6 cellular contexts compared by ENCODE assay signal in genomic region chr19:1019980-1020867, GRCh38. TPM values are rescaled to one million over a fixed set of nuclear protein-coding genes. Genes with fewer than 3 reads are reported as not detected.
DNase-seq lines count a peak whose midpoint lies in the region; ATAC-seq and TF ChIP-seq lines count a peak whose summit lies in the region.

No MANE protein-coding gene starts in this region.

- TF ChIP-seq CTCF in RWPE2 (IDR thresholded peaks at IDR 0.05; ENCODE audit: poor library complexity, severe bottlenecking) (no peak), heart right ventricle (IDR thresholded peaks at IDR 0.05) (no peak), tibial nerve (IDR thresholded peaks at IDR 0.05) (no peak)

- peaks cover 52 to 56% (median 53%) of the 10 kb centered on the region in 11 experiments for H4K20me1 ChIP-seq in BLaER1 treated with 17β-estradiol and CSF1 and Interleukin-3, amounts not matched to agents 10 nM and 100 nM

- intact Hi-C loops in heart right ventricle (cut with DNase I): loop anchor here in 5 of 10 donors (2.0 to 5.0 kb wide), 3 partner anchors 77 to 83 kb away; partner anchors contain the start of genes GPX4 (in 4 of the 5) and POLR2E (in 1 of the 5)

- peak overlapping the region; percentile 86 to 100 (median 97) for H3K4me3 ChIP-seq in BLaER1 treated with 17β-estradiol and CSF1 and Interleukin-3, amounts not matched to agents 10 nM and 100 nM
- H3K4me3 ChIP-seq in RWPE2 (ENCODE audit: severe bottlenecking): peak overlapping the region; percentile 62
- H3K4me3 ChIP-seq in heart right ventricle: peak overlapping the region; percentile 54 to 91 (median 78)
- H3K4me3 ChIP-seq in tibial nerve: peak overlapping the region; percentile 69 to 98 (median 90)

- no peaks in the 10 kb centered on the region for H3K27me3 ChIP-seq in BLaER1 treated with 17β-estradiol and CSF1 and Interleukin-3, amounts not matched to agents 10 nM and 100 nM
- H3K27me3 ChIP-seq in RWPE2 (ENCODE audit: insufficient read depth, poor library complexity, severe bottlenecking) (no peaks in the 10 kb centered on the region), heart right ventricle (no peaks in the 10 kb centered on the region), tibial nerve (no peaks in the 10 kb centered on the region)

- peak overlapping the region; percentile 90 to 100 (median 99) for H3K4me2 ChIP-seq in BLaER1 treated with 17β-estradiol and CSF1 and Interleukin-3, amounts not matched to agents 10 nM and 100 nM

- peak overlapping the region; percentile 95 to 100 (median 98) for H3K9ac ChIP-seq in BLaER1 treated with 17β-estradiol and CSF1 and Interleukin-3, amounts not matched to agents 10 nM and 100 nM

- TF ChIP-seq EP300 in tibial nerve (IDR thresholded peaks at IDR 0.05): no peak

- H3K36me3 ChIP-seq in BLaER1 treated with 17β-estradiol and CSF1 and Interleukin-3, amounts not matched to agents 10 nM and 100 nM: peaks cover 12 to 46% (median 32%) of the 10 kb centered on the region in 11 experiments; a peak in 21 of 22 replicates
- no peaks in the 10 kb centered on the region; the same call in 1 of the 2 replicates for H3K36me3 ChIP-seq in RWPE2 (ENCODE audit: low read depth)
- H3K36me3 ChIP-seq in heart right ventricle: peaks cover 0 to 11% (median 0%) of the 10 kb centered on the region in 9 donors
- no peaks in the 10 kb centered on the region for H3K36me3 ChIP-seq in tibial nerve

- DNase-seq in RWPE2 (ENCODE audit: low spot score) (no peak), heart right ventricle (peak in 1 of 2 donors; percentile 54), tibial nerve (ENCODE audit: low spot score in 2 of 2) (no peak), NCI-H128 (lab: John Stamatoyannopoulos, UW; ENCODE audit: unreplicated experiment) (no peak), mucosa of gallbladder (ENCODE audit: low spot score) (no peak)

- H3K27ac ChIP-seq in BLaER1 treated with 17β-estradiol and CSF1 and Interleukin-3, amounts not matched to agents 10 nM and 100 nM: peak overlapping the region; percentile 94 to 99 (median 97)
- H3K27ac ChIP-seq in RWPE2 (ENCODE audit: poor library complexity, severe bottlenecking) (peak overlapping the region; percentile 84), heart right ventricle (peak overlapping the region; percentile 86 to 97 (median 92)), tibial nerve (peak overlapping the region; percentile 90 to 96 (median 94))

- no peaks in the 10 kb centered on the region for H3K9me3 ChIP-seq in BLaER1 treated with 17β-estradiol and CSF1 and Interleukin-3, amounts not matched to agents 10 nM and 100 nM (replicated peaks in 1 of 11)
- no peaks in the 10 kb centered on the region for H3K9me3 ChIP-seq in RWPE2 (ENCODE audit: severe bottlenecking)
- H3K9me3 ChIP-seq in heart right ventricle: no peaks in the 10 kb centered on the region
- H3K9me3 ChIP-seq in tibial nerve: no peaks in the 10 kb centered on the region

- H3K4me1 ChIP-seq in BLaER1 treated with 17β-estradiol and CSF1 and Interleukin-3, amounts not matched to agents 10 nM and 100 nM: peaks cover 37 to 49% (median 46%) of the 10 kb centered on the region in 10 experiments
- H3K4me1 ChIP-seq in RWPE2 (ENCODE audit: insufficient read depth, poor library complexity, severe bottlenecking) (peaks cover 23% of the 10 kb centered on the region), heart right ventricle (peaks cover 48 to 73% (median 64%) of the 10 kb centered on the region in 9 donors), tibial nerve (peaks cover 0 to 73% (median 56%) of the 10 kb centered on the region in 4 donors)

- TF ChIP-seq POLR2A in tibial nerve (IDR thresholded peaks at IDR 0.05): no peak

- ATAC-seq in RWPE2 (ENCODE audit: low read depth) (no peak), heart right ventricle (peak in 1 of 8 donors; percentile 5)

- WGBS in heart right ventricle, 2 donors: 1 to 2% methylated on average over 53 to 60 of the region's 60 CpGs
- 2% methylated on average over 31 to 60 of the region's 60 CpGs for WGBS in tibial nerve, 2 donors

RNA-seq across cellular contexts. Expression of gene TMEM259, which starts 0.7 kb away (rescaled TPM):
- total RNA-seq in heart right ventricle (100 to 1,000 TPM in 8 of 10 donors, 10 to 100 TPM in 2; 94.3 to 141 (median 111) TPM), tibial nerve (100 to 1,000 TPM; 229 to 459 (median 325) TPM), mucosa of gallbladder (182 TPM)
- polyA plus RNA-seq in heart right ventricle: 100 to 1,000 TPM; 144 to 289 TPM

RNA-seq across cellular contexts. Expression of gene RNU6-2, which starts 1.1 kb away (rescaled TPM):
- total RNA-seq in heart right ventricle: not detected
- polyA plus RNA-seq in heart right ventricle: not detected
- total RNA-seq in tibial nerve: not detected
- total RNA-seq in mucosa of gallbladder: not detected

RNA-seq across cellular contexts. Expression of gene CNN2, which starts 6.2 kb away (rescaled TPM):
- 100 to 1,000 TPM in 2 of 10 donors, 10 to 100 TPM in 8; 33.0 to 117 (median 63.5) TPM for total RNA-seq in heart right ventricle
- polyA plus RNA-seq in heart right ventricle: 10 to 100 TPM; 49.0 to 61.2 TPM
- total RNA-seq in tibial nerve: 100 to 1,000 TPM in 1 of 4 donors, 10 to 100 TPM in 3; 69.9 to 122 (median 79.4) TPM
- total RNA-seq in mucosa of gallbladder: 104 TPM

RNA-seq across cellular contexts. Expression of gene ABCA7, which starts 19.7 kb away (rescaled TPM):
- total RNA-seq in heart right ventricle: 10 to 100 TPM in 1 of 10 donors, 1 to 10 TPM in 9; 4.3 to 18.1 (median 5.6) TPM
- 10 to 100 TPM in 1 of 2 donors, 1 to 10 TPM in 1; 2.7 to 23.4 TPM for polyA plus RNA-seq in heart right ventricle
- 10 to 100 TPM in 3 of 4 donors, 1 to 10 TPM in 1; 9.6 to 25.8 (median 13.7) TPM for total RNA-seq in tibial nerve
- total RNA-seq in mucosa of gallbladder: 49.0 TPM

RNA-seq across cellular contexts. Expression of gene GRIN3B, which starts 20.0 kb away (rescaled TPM):
- total RNA-seq in heart right ventricle: under 1 TPM in 3 of 10 donors, not detected in 7; 0.08 to 0.10 (median 0.09) TPM
- polyA plus RNA-seq in heart right ventricle: under 1 TPM in 1 of 2 donors, not detected in 1; 0.01 TPM
- total RNA-seq in tibial nerve: 1 to 10 TPM in 1 of 4 donors, not detected in 3; 2.4 TPM
- 0.06 TPM for total RNA-seq in mucosa of gallbladder
